12 cellular contexts compared by ENCODE assay signal in the genomic region with DNA sequence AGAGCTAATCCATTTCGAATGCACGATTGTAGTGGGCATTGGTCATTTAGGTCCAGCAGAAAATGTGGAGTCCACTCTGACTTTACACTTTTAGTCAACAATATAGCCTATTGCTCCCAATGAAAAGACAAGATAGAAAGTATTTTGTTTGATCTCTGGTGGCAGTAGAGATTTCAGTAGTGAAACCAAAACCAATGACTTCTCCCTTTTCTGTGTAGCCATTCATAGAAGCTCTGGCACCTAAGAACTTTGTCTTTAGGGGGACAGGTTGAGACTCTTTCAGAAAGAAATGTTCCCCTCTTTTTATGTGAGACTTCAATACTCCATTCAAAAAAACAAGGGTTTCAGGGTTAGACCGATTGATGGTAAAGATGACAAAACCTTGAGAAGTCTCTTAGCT.
DNase-seq lines count a peak whose midpoint lies in the region; ATAC-seq lines count a peak whose summit lies in the region.
"Had no signal": no experiment of that assay in that cellular context is flagged by ENCODE, and none has a peak within 500 bp of the region (broad histone marks: within the 10 kb centered on the region; RNA-seq: fewer than 3 reads in every experiment).

No MANE protein-coding gene starts in this region.

- DNase-seq in NCI-H2081 (lab: John Stamatoyannopoulos, UW): no peak
- no peak for DNase-seq in hippocampal formation (lab: John Stamatoyannopoulos, UW)
- DNase-seq in islet precursor cell: no peak
- no peak for DNase-seq in putamen (ENCODE audit: low spot score)
- DNase-seq: CD4-positive, alpha-beta memory T cell; GF-D8; heart right ventricle; left ventricle myocardium superior; T-helper 9 cell had no signal

- ATAC-seq in GM19395 (IDR thresholded peaks at IDR 0.05; ENCODE audit: unreplicated experiment) (peak; percentile 95), HG02642 (IDR thresholded peaks at IDR 0.05; ENCODE audit: poor library complexity, unreplicated experiment) (peak; percentile 82), HG03196 (IDR thresholded peaks at IDR 0.05; ENCODE audit: unreplicated experiment) (peak; percentile 74)
- ATAC-seq: heart right ventricle, left ventricle myocardium superior had no signal
